Comparison of ENCODE assay signal across 9 cellular contexts in genomic region chr14:101876539-101876938, GRCh38.
DNase-seq lines count a peak whose midpoint lies in the region; ATAC-seq and TF ChIP-seq lines count a peak whose summit lies in the region.
"Had no signal": no experiment of that assay in that cellular context is flagged by ENCODE, and none has a peak within 500 bp of the region (broad histone marks: within the 10 kb centered on the region; RNA-seq: fewer than 3 reads in every experiment).

No MANE protein-coding gene starts in this region.

- H3K9me3 ChIP-seq in hepatocyte (ENCODE audit: low read depth), result no peaks in the 10 kb centered on the region
- H3K9me3 ChIP-seq: SJSA1 had no signal

- TF ChIP-seq CTCF in hepatocyte (IDR thresholded peaks at IDR 0.05; ENCODE audit: poor library complexity), result no peak

- H2AFZ ChIP-seq in hepatocyte, result no peak overlapping the region

- peaks cover 78% of the 10 kb centered on the region for H3K79me2 ChIP-seq in hepatocyte

- no peaks in the 10 kb centered on the region for H3K36me3 ChIP-seq in hepatocyte (replicated peaks; ENCODE audit: insufficient read depth, low read depth)

- no peaks in the 10 kb centered on the region for H3K27me3 ChIP-seq in hepatocyte
- H3K27me3 ChIP-seq: SJSA1 had no signal

- ATAC-seq in GM18502 (IDR thresholded peaks at IDR 0.05; ENCODE audit: poor library complexity, unreplicated experiment), result peak; percentile 94
- ATAC-seq in HG02798 (IDR thresholded peaks at IDR 0.05; ENCODE audit: poor library complexity, unreplicated experiment), result peak; percentile 90

- no peak overlapping the region for H3K27ac ChIP-seq in hepatocyte
- H3K27ac ChIP-seq: SJSA1 had no signal

- H3K4me2 ChIP-seq in hepatocyte, result peak overlapping the region; percentile 35

- peaks cover 9% of the 10 kb centered on the region for H3K4me1 ChIP-seq in hepatocyte (ENCODE audit: insufficient read depth)

- WGBS in hepatocyte (ENCODE audit: low lambda C conversion rate, missing lambda C conversion rate), result 42% methylated on average over 8 of the region's 8 CpGs

- H3K4me3 ChIP-seq in hepatocyte, result no peak overlapping the region
- H3K4me3 ChIP-seq: SJSA1 had no signal

- peak; percentile 94 for DNase-seq in NOMO-1 treated with dmso at 0.1 percent for 144 hours (lab: John Stamatoyannopoulos, UW; ENCODE audit: unreplicated experiment)
- peak; percentile 60 to 74 for DNase-seq in activated T-cell treated with anti-CD3 and anti-CD28 coated beads, Interleukin-2, amount 50 U/mL, for 48 hours
- peak; percentile 67 for DNase-seq in hepatocyte (ENCODE audit: low spot score)
- peak; percentile 25 to 53 for DNase-seq in stimulated activated CD8-positive, alpha-beta memory T cell treated with anti-CD3 and anti-CD28 coated beads, Interleukin-15, amount 100 ng/mL, for 4 hours (ENCODE audit: low read depth in 2 of 2)
- DNase-seq in iPS-NIHi11 (ENCODE audit: low spot score), result no peak
- DNase-seq in islet precursor cell, result no peak

- peaks cover 37% of the 10 kb centered on the region for H4K20me1 ChIP-seq in hepatocyte (ENCODE audit: insufficient read depth, poor library complexity, severe bottlenecking)

- no peaks in the 10 kb centered on the region for H3K9me2 ChIP-seq in hepatocyte (replicated peaks; ENCODE audit: insufficient read depth)

Comparison
In these comparisons a context has a peak if more than half of its experiments do, and no peak if none do; other contexts are left out.
1. DNase-seq: peak in NOMO-1 treated with dmso at 0.1 percent for 144 hours (single experiment), activated T-cell treated with anti-CD3 and anti-CD28 coated beads, Interleukin-2, amount 50 U/mL, for 48 hours (2 of 2), hepatocyte (single experiment) and stimulated activated CD8-positive, alpha-beta memory T cell treated with anti-CD3 and anti-CD28 coated beads, Interleukin-15, amount 100 ng/mL, for 4 hours (2 of 2); none in iPS-NIHi11 (single experiment) and islet precursor cell (single experiment).